In the genomic region with DNA sequence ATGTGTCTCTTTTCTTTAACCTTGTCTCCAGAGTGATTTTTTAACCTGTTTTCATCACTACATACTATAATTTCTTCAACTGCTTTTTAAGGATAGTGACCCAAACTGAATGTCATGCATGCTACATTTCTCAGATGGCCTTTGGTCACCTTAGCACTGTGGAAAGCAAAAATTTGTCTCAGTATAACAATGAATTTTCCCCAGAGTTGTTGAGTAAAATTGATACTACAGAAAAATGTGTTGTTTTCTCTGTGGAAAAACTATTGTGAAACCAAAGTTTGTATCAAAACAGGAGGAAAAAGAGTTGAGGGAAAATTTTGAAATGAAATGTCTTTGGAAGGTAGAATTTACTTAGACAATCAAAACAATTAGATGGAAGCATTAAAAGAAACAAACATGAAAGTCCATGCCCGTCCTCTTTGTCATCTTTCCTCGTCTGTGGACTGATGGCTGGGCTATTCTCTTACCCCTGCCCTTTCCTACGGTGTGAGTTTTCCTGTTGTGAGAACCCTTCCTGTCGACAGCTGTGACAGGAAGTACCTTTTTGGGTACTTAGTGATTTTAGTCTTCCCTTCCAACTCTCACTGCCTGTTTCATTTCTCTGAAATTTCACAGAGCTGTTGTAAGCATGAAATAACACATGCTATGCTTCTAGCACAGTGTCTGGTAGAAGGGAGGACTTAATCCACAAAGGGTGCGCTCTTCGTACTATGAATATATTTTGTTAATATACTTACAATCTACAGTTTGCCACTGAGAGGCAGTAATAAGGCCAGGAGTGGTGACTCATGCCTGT, we compare ENCODE assay signal across 9 cellular contexts. TPM values are rescaled to one million over a fixed set of nuclear protein-coding genes. Genes with fewer than 3 reads are reported as not detected.
DNase-seq lines count a peak whose midpoint lies in the region; ATAC-seq and TF ChIP-seq lines count a peak whose summit lies in the region.
"Had no signal": no experiment of that assay in that cellular context is flagged by ENCODE, and none has a peak within 500 bp of the region (broad histone marks: within the 10 kb centered on the region; RNA-seq: fewer than 3 reads in every experiment).

No MANE protein-coding gene starts in this region.

- no peak for TF ChIP-seq POLR2A in lower leg skin (IDR thresholded peaks at IDR 0.05)

- intact Hi-C loops in lower leg skin (cut with DNase I; ENCODE audit: low total_unique reads), result no loop called here

- no peaks in the 10 kb centered on the region for H3K27me3 ChIP-seq in muscle layer of duodenum (ENCODE audit: low read depth, low read length)
- H3K27me3 ChIP-seq: heart left ventricle had no signal

- 79 to 81% methylated on average over 6 of the region's 6 CpGs for WGBS in lower leg skin, 2 donors

- DNase-seq in NAMALWA (ENCODE audit: low spot score), result peak; percentile 25
- no peak for DNase-seq in NCI-H345 (lab: John Stamatoyannopoulos, UW)
- DNase-seq in lower leg skin (ENCODE audit: low spot score in 2 of 2), result no peak
- DNase-seq in stimulated activated naive CD4-positive, alpha-beta T cell treated with Interleukin-2 at 50 U/mL for 16 hours (lab: John Stamatoyannopoulos, UW), result no peak
- no peak for DNase-seq in NCI-H82 treated with DMSO at 0.1 percent for 48 hours (lab: John Stamatoyannopoulos, UW; ENCODE audit: unreplicated experiment)

- peaks cover 4 to 11% of the 10 kb centered on the region in 2 donors for H3K36me3 ChIP-seq in muscle layer of duodenum (ENCODE audit: control insufficient read depth in 1 of 2, insufficient read depth in 2 of 2, low read length in 2 of 2)

- ATAC-seq in GM18499 (IDR thresholded peaks at IDR 0.05; ENCODE audit: insufficient read depth, unreplicated experiment) (peak; percentile 51), GM21737 (IDR thresholded peaks at IDR 0.05; ENCODE audit: unreplicated experiment) (peak; percentile 55)

- H3K4me3 ChIP-seq in muscle layer of duodenum (ENCODE audit: low read depth in 1 of 2, low read length in 2 of 2), result peak overlapping the region in 1 of 2 donors; percentile 1
- H3K4me3 ChIP-seq in lower leg skin (ENCODE audit: low read depth, poor library complexity, severe bottlenecking), result no peak overlapping the region
- H3K4me3 ChIP-seq: heart left ventricle had no signal

- H3K9me3 ChIP-seq in muscle layer of duodenum (ENCODE audit: control insufficient read depth in 1 of 2, low read length in 2 of 2), result no peaks in the 10 kb centered on the region
- H3K9me3 ChIP-seq: heart left ventricle had no signal

- peak overlapping the region; percentile 70 for H3K27ac ChIP-seq in muscle layer of duodenum (ENCODE audit: low read length)

- no peak for TF ChIP-seq CTCF in lower leg skin (IDR thresholded peaks at IDR 0.05)

- peaks cover 0 to 8% of the 10 kb centered on the region in 2 donors for H3K4me1 ChIP-seq in muscle layer of duodenum (ENCODE audit: control insufficient read depth in 1 of 2, insufficient read depth in 2 of 2, low read length in 2 of 2)

RNA-seq across cellular contexts. Expression of a gene that starts 50.8 kb away (rescaled TPM):
- total RNA-seq in lower leg skin, result 1 to 10 TPM in 2 of 4 donors, under 1 TPM in 2; 0.55 to 1.5 (median 1.2) TPM

RNA-seq across cellular contexts. Expression of a gene that starts 51.7 kb away (rescaled TPM):
- 10 to 100 TPM; 16.1 to 30.8 (median 22.1) TPM for total RNA-seq in lower leg skin
